In genomic region chr19:45643024-45643926, GRCh38 we compare ENCODE assay signal across 8 cellular contexts. TPM values are rescaled to one million over a fixed set of nuclear protein-coding genes. Genes with fewer than 3 reads are reported as not detected.
A peak's percentile ranks its signal among the peaks of the same experiment; 100 is the strongest.
DNase-seq lines count a peak whose midpoint lies in the region; ATAC-seq, FAIRE-seq and TF ChIP-seq lines count a peak whose summit lies in the region.

No MANE protein-coding gene starts in this region.

- TF ChIP-seq CTCF in keratinocyte (optimal IDR thresholded peaks at IDR 0.05 in 1 of 3, IDR thresholded peaks at IDR 0.05 in 1 of 3, conservative IDR thresholded peaks at IDR 0.05 in 1 of 3; ENCODE audit: extremely low read depth in 1 of 3, insufficient read depth in 2 of 3, low read length in 3 of 3) = peak; percentile 97 to 99 (median 98)

- DNase-seq in DMS79 (lab: John Stamatoyannopoulos, UW) (peak; percentile 58), NCI-H345 treated with DMSO at 0.1 percent for 48 hours (lab: John Stamatoyannopoulos, UW; ENCODE audit: unreplicated experiment) (peak; percentile 54), keratinocyte (ENCODE audit: low read depth, low spot score) (no peak)
- peak; percentile 84 for DNase-seq in central memory CD4-positive, alpha-beta T cell
- DNase-seq in stimulated activated CD4-positive, alpha-beta T cell treated with anti-CD3 and anti-CD28 coated beads, Interleukin-1b, Interleukin-23, amount 100 ng/mL, for 24 hours (ENCODE audit: low read depth in 4 of 4, low spot score in 1 of 4) = peak; percentile 91 to 98 (median 94)

- dilution Hi-C loops in keratinocyte (cut with MboI; ENCODE audit: extremely low pct_ligation_motif_present, low sequenced_read_pairs) = no loop called here

- peak overlapping the region; percentile 31 for H3K27ac ChIP-seq in keratinocyte (ENCODE audit: control insufficient read depth, insufficient read depth, low read length)

- no peaks in the 10 kb centered on the region for H3K9me1 ChIP-seq in keratinocyte (ENCODE audit: control insufficient read depth, extremely low read depth, insufficient read depth, low read length)

- no peaks in the 10 kb centered on the region for H3K36me3 ChIP-seq in keratinocyte (ENCODE audit: control insufficient read depth in 2 of 2, extremely low read depth in 1 of 2, insufficient read depth in 2 of 2, low read length in 2 of 2)

- no peak overlapping the region for H3K9ac ChIP-seq in keratinocyte (ENCODE audit: control insufficient read depth, extremely low read depth, insufficient read depth, low read length)

- H3K4me3 ChIP-seq in keratinocyte (ENCODE audit: control insufficient read depth in 2 of 3, extremely low read depth in 1 of 3, insufficient read depth in 2 of 3, low read depth in 1 of 3, low read length in 3 of 3) = peak overlapping the region in 2 of 3 experiments; percentile 12 to 27

- H3K79me2 ChIP-seq in keratinocyte (ENCODE audit: control insufficient read depth, insufficient read depth, low read length) = no peaks in the 10 kb centered on the region

- FAIRE-seq in keratinocyte (lab: Jason Lieb, UNC) = no peak

- peaks cover 2% of the 10 kb centered on the region for H3K27me3 ChIP-seq in keratinocyte (ENCODE audit: control insufficient read depth, extremely low read depth, insufficient read depth, low read length)

- H4K20me1 ChIP-seq in keratinocyte (ENCODE audit: control insufficient read depth, extremely low read depth, insufficient read depth, low read length) = no peaks in the 10 kb centered on the region

- H3K9me3 ChIP-seq in keratinocyte (ENCODE audit: control insufficient read depth, low read depth, low read length) = no peaks in the 10 kb centered on the region

- H3K4me2 ChIP-seq in keratinocyte (ENCODE audit: control insufficient read depth, extremely low read depth, insufficient read depth, low read depth, low read length) = peak overlapping the region; percentile 96

- H2AFZ ChIP-seq in keratinocyte (ENCODE audit: control insufficient read depth, low read length) = no peak overlapping the region

- ATAC-seq in HG02885 (IDR thresholded peaks at IDR 0.05; ENCODE audit: poor library complexity, unreplicated experiment) (peak; percentile 28), HG03457 (IDR thresholded peaks at IDR 0.05; ENCODE audit: unreplicated experiment) (no peak)
- ATAC-seq in activated CD4-positive, CD25-positive, alpha-beta regulatory T cell treated with anti-CD3 and anti-CD28 coated beads, Interleukin-2, amount 50 U/mL, for 24 hours = peak; percentile 63 to 65

- peaks cover 24% of the 10 kb centered on the region for H3K4me1 ChIP-seq in keratinocyte (ENCODE audit: control insufficient read depth, extremely low read depth, insufficient read depth, low read length)

RNA-seq across cellular contexts. Expression of gene EML2, which starts 4.1 kb away (rescaled TPM):
- polyA plus RNA-seq in keratinocyte = 35.4 to 43.4 TPM (median 41.8 TPM) in 3 replicates
- polyA plus RNA-seq in keratinocyte (2011; ENCODE audit: low read depth) = 28.3 TPM
- polyA plus RNA-seq in keratinocyte (2011; cell fraction: cytosol; rRNA removed) = 29.3 and 42.9 TPM in 2 replicates
- polyA plus RNA-seq in keratinocyte (2011; cell fraction: nucleus; rRNA removed) = 134 and 138 TPM in 2 replicates
- 65.7 and 69.9 TPM in 2 replicates for polyA plus RNA-seq in keratinocyte (2012; ENCODE audit: low replicate concordance)
- polyA minus RNA-seq in keratinocyte = 48.2 to 87.1 TPM (median 56.6 TPM) in 3 replicates
- 85.9 TPM for polyA minus RNA-seq in keratinocyte (2011; cell fraction: cytosol; rRNA and poly(A)+ RNA removed)
- 38.8 and 46.1 TPM in 2 replicates for polyA minus RNA-seq in keratinocyte (2011; cell fraction: nucleus; rRNA and poly(A)+ RNA removed)

RNA-seq across cellular contexts. Expression of gene GIPR, which starts 24.7 kb away (rescaled TPM):
- 0.97 to 2.2 TPM (median 1.4 TPM) in 3 replicates for polyA plus RNA-seq in keratinocyte
- 2.6 TPM for polyA plus RNA-seq in keratinocyte (2011; ENCODE audit: low read depth)
- 0.13 and 0.23 TPM in 2 replicates for polyA plus RNA-seq in keratinocyte (2011; cell fraction: cytosol; rRNA removed)
- 5.9 and 9.2 TPM in 2 replicates for polyA plus RNA-seq in keratinocyte (2011; cell fraction: nucleus; rRNA removed)
- 1.0 and 5.6 TPM in 2 replicates for polyA plus RNA-seq in keratinocyte (2012; ENCODE audit: low replicate concordance)
- 1.0 to 3.0 TPM in 2 of 3 replicates, not detected in the other for polyA minus RNA-seq in keratinocyte
- polyA minus RNA-seq in keratinocyte (2011; cell fraction: cytosol; rRNA and poly(A)+ RNA removed) = not detected
- 2.3 and 4.0 TPM in 2 replicates for polyA minus RNA-seq in keratinocyte (2011; cell fraction: nucleus; rRNA and poly(A)+ RNA removed)

RNA-seq across cellular contexts. Expression of gene GPR4, which starts 41.3 kb away (rescaled TPM):
- polyA plus RNA-seq in keratinocyte = 0.13 to 0.14 TPM in 2 of 3 replicates, not detected in the other
- polyA plus RNA-seq in keratinocyte (2011; ENCODE audit: low read depth) = not detected
- 0.03 TPM in 1 of 2 replicates, not detected in the other for polyA plus RNA-seq in keratinocyte (2011; cell fraction: cytosol; rRNA removed)
- polyA plus RNA-seq in keratinocyte (2011; cell fraction: nucleus; rRNA removed) = 0.40 TPM in 1 of 2 replicates, not detected in the other
- 0.04 TPM in 1 of 2 replicates, not detected in the other for polyA plus RNA-seq in keratinocyte (2012; ENCODE audit: low replicate concordance)
- 0.07 TPM in 1 of 3 replicates, not detected in the others for polyA minus RNA-seq in keratinocyte
- polyA minus RNA-seq in keratinocyte (2011; cell fraction: cytosol; rRNA and poly(A)+ RNA removed) = not detected
- polyA minus RNA-seq in keratinocyte (2011; cell fraction: nucleus; rRNA and poly(A)+ RNA removed) = not detected in 2 replicates

RNA-seq across cellular contexts. Expression of gene SNRPD2, which starts 48.5 kb away (rescaled TPM):
- polyA plus RNA-seq in keratinocyte = 511 to 1,051 TPM (median 836 TPM) in 3 replicates
- polyA plus RNA-seq in keratinocyte (2011; ENCODE audit: low read depth) = 66.7 TPM
- polyA plus RNA-seq in keratinocyte (2011; cell fraction: cytosol; rRNA removed) = 566 and 587 TPM in 2 replicates
- polyA plus RNA-seq in keratinocyte (2011; cell fraction: nucleus; rRNA removed) = 147 and 148 TPM in 2 replicates
- 347 and 735 TPM in 2 replicates for polyA plus RNA-seq in keratinocyte (2012; ENCODE audit: low replicate concordance)
- 103 to 227 TPM (median 175 TPM) in 3 replicates for polyA minus RNA-seq in keratinocyte
- 172 TPM for polyA minus RNA-seq in keratinocyte (2011; cell fraction: cytosol; rRNA and poly(A)+ RNA removed)
- polyA minus RNA-seq in keratinocyte (2011; cell fraction: nucleus; rRNA and poly(A)+ RNA removed) = 27.3 and 43.0 TPM in 2 replicates

RNA-seq across cellular contexts. Expression of gene QPCTL, which starts 49.2 kb away (rescaled TPM):
- 11.9 to 13.3 TPM (median 13.2 TPM) in 3 replicates for polyA plus RNA-seq in keratinocyte
- polyA plus RNA-seq in keratinocyte (2011; ENCODE audit: low read depth) = 2.0 TPM
- 11.0 and 15.8 TPM in 2 replicates for polyA plus RNA-seq in keratinocyte (2011; cell fraction: cytosol; rRNA removed)
- polyA plus RNA-seq in keratinocyte (2011; cell fraction: nucleus; rRNA removed) = 32.7 and 45.1 TPM in 2 replicates
- 11.2 and 17.4 TPM in 2 replicates for polyA plus RNA-seq in keratinocyte (2012; ENCODE audit: low replicate concordance)
- polyA minus RNA-seq in keratinocyte = 19.0 to 26.9 TPM (median 20.4 TPM) in 3 replicates
- 24.2 TPM for polyA minus RNA-seq in keratinocyte (2011; cell fraction: cytosol; rRNA and poly(A)+ RNA removed)
- polyA minus RNA-seq in keratinocyte (2011; cell fraction: nucleus; rRNA and poly(A)+ RNA removed) = 19.1 and 21.3 TPM in 2 replicates
